9 cellular contexts compared by ENCODE assay signal in the genomic region with DNA sequence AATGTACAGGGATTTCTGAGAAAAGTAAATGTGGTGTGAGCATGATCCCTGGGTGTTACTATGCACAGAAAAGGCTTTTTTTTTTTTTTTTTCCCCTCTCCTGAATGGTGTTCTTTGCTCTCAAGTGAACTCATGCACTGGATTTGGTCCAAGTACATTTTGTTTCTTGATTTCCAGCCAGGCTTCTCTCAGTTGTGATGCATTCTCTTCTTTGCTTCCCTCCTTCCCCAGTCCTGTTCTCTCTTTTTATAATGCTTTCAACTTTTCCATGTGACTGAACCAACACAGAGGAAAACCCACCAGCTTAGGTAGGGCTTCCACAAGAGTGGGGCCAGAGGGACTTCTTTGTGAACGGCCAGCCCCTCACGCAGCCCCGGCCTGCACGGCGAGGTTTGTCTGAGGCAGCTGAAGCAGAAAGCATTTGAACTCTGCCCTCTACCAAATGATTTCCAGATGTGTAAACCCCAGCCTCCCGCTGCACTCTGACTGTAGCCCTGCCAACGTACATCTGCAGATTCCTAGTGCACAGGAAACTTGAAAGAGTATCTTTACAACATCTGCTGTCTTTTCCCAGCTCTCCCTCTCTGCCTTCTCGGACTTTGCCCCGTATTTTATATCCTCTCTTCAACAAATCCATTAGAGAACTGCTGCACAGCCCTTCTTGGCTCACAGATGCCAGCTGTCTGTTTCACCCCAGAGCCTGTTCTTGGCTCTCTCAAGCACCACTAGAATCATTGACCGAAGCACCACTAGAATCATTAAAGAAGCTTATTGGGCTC.
DNase-seq lines count a peak whose midpoint lies in the region; ATAC-seq and TF ChIP-seq lines count a peak whose summit lies in the region.
"Had no signal": no experiment of that assay in that cellular context is flagged by ENCODE, and none has a peak within 500 bp of the region (broad histone marks: within the 10 kb centered on the region; RNA-seq: fewer than 3 reads in every experiment).

No MANE protein-coding gene starts in this region.

- H3K4me1 ChIP-seq in foreskin keratinocyte (peaks cover 28% of the 10 kb centered on the region), mesendoderm (ENCODE audit: control insufficient read depth, low read depth, low read length) (no peaks in the 10 kb centered on the region)

- no peak overlapping the region for H3K56ac ChIP-seq in mesendoderm (ENCODE audit: low read length)

- H3K4me2 ChIP-seq in mesendoderm (ENCODE audit: low read length) = no peak overlapping the region

- H2BK15ac ChIP-seq in mesendoderm (replicated peaks; ENCODE audit: low read depth) = no peak overlapping the region

- H2BK5ac ChIP-seq in mesendoderm (ENCODE audit: low read length) = no peak overlapping the region

- H3K9me3 Mint-ChIP-seq in osteocyte (ENCODE audit: unreplicated experiment) (no peaks in the 10 kb centered on the region), chondrocyte (ENCODE audit: low read depth) (peaks cover 4% of the 10 kb centered on the region)

- no peak overlapping the region for H2BK120ac ChIP-seq in mesendoderm (ENCODE audit: low read depth, low read length)

- H3K36me3 ChIP-seq in mesendoderm (ENCODE audit: control insufficient read depth, insufficient read depth, low read length) = no peaks in the 10 kb centered on the region

- no peaks in the 10 kb centered on the region for H3K79me2 ChIP-seq in mesendoderm (ENCODE audit: control insufficient read depth, insufficient read depth, low read length)

- WGBS in mesendoderm (ENCODE audit: extremely low coverage, insufficient coverage, low lambda C conversion rate) = no CpG with 5 or more reads among the region's 10 CpGs

- H4K5ac ChIP-seq in mesendoderm (ENCODE audit: low read length) = no peak overlapping the region

- H3K27me3 Mint-ChIP-seq in osteocyte (ENCODE audit: unreplicated experiment) (no peaks in the 10 kb centered on the region), chondrocyte (ENCODE audit: low read depth) (no peaks in the 10 kb centered on the region)
- H3K27me3 Mint-ChIP-seq: brain had no signal

- no peak overlapping the region for H3K4me3 Mint-ChIP-seq in osteocyte (ENCODE audit: unreplicated experiment)
- no peak overlapping the region for H3K4me3 Mint-ChIP-seq in chondrocyte (ENCODE audit: unreplicated experiment)
- H3K4me3 Mint-ChIP-seq: brain had no signal

- peak; percentile 70 for ATAC-seq in foreskin keratinocyte
- ATAC-seq in HG02610 (IDR thresholded peaks at IDR 0.05; ENCODE audit: unreplicated experiment) = no peak

- peak overlapping the region; percentile 100 for H3K27ac ChIP-seq in RWPE1
- H3K27ac ChIP-seq in foreskin keratinocyte = peak overlapping the region; percentile 73
- no peak overlapping the region for H3K27ac ChIP-seq in mesendoderm (ENCODE audit: low read depth, low read length)

- H3K27ac Mint-ChIP-seq in osteocyte (ENCODE audit: unreplicated experiment) (no peak overlapping the region), chondrocyte (ENCODE audit: unreplicated experiment) (no peak overlapping the region)
- H3K27ac Mint-ChIP-seq: brain had no signal

- POLR2A ChIA-PET in RWPE1 (lab: Yijun Ruan, JAX; ENCODE audit: low non-redundant PET) = no interaction called here

- DNase-seq in EH (ENCODE audit: low read depth) = peak; percentile 95
- peak; percentile 77 for DNase-seq in RWPE1 (ENCODE audit: low spot score)
- peak; percentile 76 to 93 for DNase-seq in foreskin keratinocyte
- DNase-seq in osteocyte (ENCODE audit: extremely low spot score, unreplicated experiment) = peak; percentile 94
- DNase-seq in chondrocyte (ENCODE audit: low spot score) = no peak
- no peak for DNase-seq in mesendoderm
- no peak for DNase-seq in GM10266 (ENCODE audit: extremely low spot score)

- H3K36me3 Mint-ChIP-seq in osteocyte (ENCODE audit: unreplicated experiment) (no peaks in the 10 kb centered on the region), chondrocyte (ENCODE audit: low read depth) (no peaks in the 10 kb centered on the region)
- H3K36me3 Mint-ChIP-seq: brain had no signal

- H3K4me1 Mint-ChIP-seq in osteocyte (ENCODE audit: unreplicated experiment) (peaks cover 20% of the 10 kb centered on the region), chondrocyte (ENCODE audit: low read depth) (peaks cover 26% of the 10 kb centered on the region)

- H4K8ac ChIP-seq in mesendoderm (ENCODE audit: low read depth, low read length) = no peak overlapping the region

- no peak overlapping the region for H3K18ac ChIP-seq in mesendoderm (ENCODE audit: low read length)

- H3K79me1 ChIP-seq in mesendoderm (ENCODE audit: low read length) = no peaks in the 10 kb centered on the region

- no peak overlapping the region for H3K4me3 ChIP-seq in mesendoderm (ENCODE audit: low read length)

- no peak overlapping the region for H2AK5ac ChIP-seq in mesendoderm (ENCODE audit: low read length)

- H3K27me3 ChIP-seq in foreskin keratinocyte (no peaks in the 10 kb centered on the region), mesendoderm (ENCODE audit: insufficient read depth, low read length, poor library complexity) (no peaks in the 10 kb centered on the region)

- no peak overlapping the region for H3K23ac ChIP-seq in mesendoderm (ENCODE audit: low read length)

- TF ChIP-seq CTCF in RWPE1 (conservative IDR thresholded peaks at IDR 0.05; ENCODE audit: low read depth) = no peak
- no peak for TF ChIP-seq CTCF in foreskin keratinocyte (conservative IDR thresholded peaks at IDR 0.05)
- TF ChIP-seq CTCF in osteocyte (IDR thresholded peaks at IDR 0.05) = no peak
- no peak for TF ChIP-seq CTCF in chondrocyte (IDR thresholded peaks at IDR 0.05)
- TF ChIP-seq CTCF in GM10266 (IDR thresholded peaks at IDR 0.05; ENCODE audit: control insufficient read depth, insufficient read depth, low read depth, missing control alignments) = no peak

- no peak overlapping the region for H3K9ac ChIP-seq in mesendoderm (ENCODE audit: low read length)

- H3K4ac ChIP-seq in mesendoderm (ENCODE audit: low read depth, low read length) = no peak overlapping the region

- CTCF ChIA-PET in RWPE1 (lab: Yijun Ruan, JAX) = interaction anchor here (0.6 to 0.8 kb wide), 3 partner anchors 304 to 1002 kb away, joined by 3 to 5 read pairs (median 3); no protein-coding TSS in a partner anchor

Comparison
In these comparisons a context has a peak if more than half of its experiments do, and no peak if none do; other contexts are left out.
1. DNase-seq: peak in EH (single experiment), RWPE1 (single experiment), foreskin keratinocyte (2 of 2) and osteocyte (single experiment); none in chondrocyte (single experiment), mesendoderm (single experiment) and GM10266 (single experiment).